Comparison of ENCODE assay signal across 8 cellular contexts in genomic region chr10:69567920-69568319, GRCh38. TPM values are rescaled to one million over a fixed set of nuclear protein-coding genes. Genes with fewer than 3 reads are reported as not detected.
A peak's percentile ranks its signal among the peaks of the same experiment; 100 is the strongest.
DNase-seq lines count a peak whose midpoint lies in the region; ATAC-seq lines count a peak whose summit lies in the region.

No MANE protein-coding gene starts in this region.

- intact Hi-C loops in activated CD4-positive, alpha-beta T cell treated with anti-CD3 and anti-CD28 coated beads for 36 hours (cut with DNase I, micrococcal nuclease), result no loop called here
- intact Hi-C loops in left ventricle myocardium superior (cut with micrococcal nuclease), result no loop called here

- no peak overlapping the region for H3K27ac Mint-ChIP-seq in activated CD4-positive, alpha-beta T cell treated with anti-CD3 and anti-CD28 coated beads for 36 hours

- peaks cover 6% of the 10 kb centered on the region for H3K4me1 Mint-ChIP-seq in activated CD4-positive, alpha-beta T cell treated with anti-CD3 and anti-CD28 coated beads for 36 hours

- CTCF ChIA-PET in activated CD4-positive, alpha-beta T cell treated with anti-CD3 and anti-CD28 coated beads for 36 hours (lab: Charles Lee), result interaction anchor here (0.8 to 1.9 kb wide), 2 partner anchors 10 to 62 kb away, joined by 4 read pairs; no protein-coding TSS in a partner anchor

- no peaks in the 10 kb centered on the region for H3K9me3 Mint-ChIP-seq in activated CD4-positive, alpha-beta T cell treated with anti-CD3 and anti-CD28 coated beads for 36 hours (ENCODE audit: low read depth)

- peak; percentile 65 for DNase-seq in activated CD4-positive, alpha-beta T cell treated with anti-CD3 and anti-CD28 coated beads for 36 hours
- no peak for DNase-seq in activated CD4-positive, alpha-beta T cell treated with anti-CD3 and anti-CD28 coated beads for 1 hour
- DNase-seq in activated CD4-positive, alpha-beta T cell treated with anti-CD3 and anti-CD28 coated beads, Interleukin-2, amount 50 U/mL, for 1 hour, result peak; percentile 25
- peak; percentile 70 for DNase-seq in left ventricle myocardium superior
- DNase-seq in stimulated activated CD4-positive, alpha-beta T cell treated with anti-CD3 and anti-CD28 coated beads, Interleukin-4, amount 100 ng/mL, for 1 hour, result peak; percentile 26
- DNase-seq in stimulated activated naive CD4-positive, alpha-beta T cell (lab: John Stamatoyannopoulos, UW), result no peak

- no peak overlapping the region for H3K4me3 Mint-ChIP-seq in activated CD4-positive, alpha-beta T cell treated with anti-CD3 and anti-CD28 coated beads for 36 hours

- H3K36me3 Mint-ChIP-seq in activated CD4-positive, alpha-beta T cell treated with anti-CD3 and anti-CD28 coated beads for 36 hours (ENCODE audit: low read depth), result no peaks in the 10 kb centered on the region

- no peak for ATAC-seq in activated CD4-positive, alpha-beta T cell treated with anti-CD3 and anti-CD28 coated beads for 36 hours
- ATAC-seq in left ventricle myocardium superior (no peak), GM21723 (IDR thresholded peaks at IDR 0.05; ENCODE audit: unreplicated experiment) (no peak), GM18502 (IDR thresholded peaks at IDR 0.05; ENCODE audit: poor library complexity, unreplicated experiment) (no peak)

- peaks cover 60% of the 10 kb centered on the region for H3K27me3 Mint-ChIP-seq in activated CD4-positive, alpha-beta T cell treated with anti-CD3 and anti-CD28 coated beads for 36 hours

- POLR2A ChIA-PET in activated CD4-positive, alpha-beta T cell treated with anti-CD3 and anti-CD28 coated beads for 36 hours (lab: Charles Lee), result no interaction called here

RNA-seq across cellular contexts. Expression of gene NEUROG3, which starts 5.3 kb away (rescaled TPM):
- total RNA-seq in activated CD4-positive, alpha-beta T cell treated with anti-CD3 and anti-CD28 coated beads for 36 hours, result under 1 TPM; 0.18 to 0.21 TPM
- not detected for total RNA-seq in left ventricle myocardium superior

Comparison
In these comparisons a context has a peak if more than half of its experiments do, and no peak if none do; other contexts are left out.
1. DNase-seq: peak in activated CD4-positive, alpha-beta T cell treated with anti-CD3 and anti-CD28 coated beads for 36 hours (single experiment), activated CD4-positive, alpha-beta T cell treated with anti-CD3 and anti-CD28 coated beads, Interleukin-2, amount 50 U/mL, for 1 hour (single experiment), left ventricle myocardium superior (single experiment) and stimulated activated CD4-positive, alpha-beta T cell treated with anti-CD3 and anti-CD28 coated beads, Interleukin-4, amount 100 ng/mL, for 1 hour (single experiment); none in activated CD4-positive, alpha-beta T cell treated with anti-CD3 and anti-CD28 coated beads for 1 hour (single experiment) and stimulated activated naive CD4-positive, alpha-beta T cell (0 of 6).